26 cellular contexts compared by ENCODE assay signal in the genomic region with DNA sequence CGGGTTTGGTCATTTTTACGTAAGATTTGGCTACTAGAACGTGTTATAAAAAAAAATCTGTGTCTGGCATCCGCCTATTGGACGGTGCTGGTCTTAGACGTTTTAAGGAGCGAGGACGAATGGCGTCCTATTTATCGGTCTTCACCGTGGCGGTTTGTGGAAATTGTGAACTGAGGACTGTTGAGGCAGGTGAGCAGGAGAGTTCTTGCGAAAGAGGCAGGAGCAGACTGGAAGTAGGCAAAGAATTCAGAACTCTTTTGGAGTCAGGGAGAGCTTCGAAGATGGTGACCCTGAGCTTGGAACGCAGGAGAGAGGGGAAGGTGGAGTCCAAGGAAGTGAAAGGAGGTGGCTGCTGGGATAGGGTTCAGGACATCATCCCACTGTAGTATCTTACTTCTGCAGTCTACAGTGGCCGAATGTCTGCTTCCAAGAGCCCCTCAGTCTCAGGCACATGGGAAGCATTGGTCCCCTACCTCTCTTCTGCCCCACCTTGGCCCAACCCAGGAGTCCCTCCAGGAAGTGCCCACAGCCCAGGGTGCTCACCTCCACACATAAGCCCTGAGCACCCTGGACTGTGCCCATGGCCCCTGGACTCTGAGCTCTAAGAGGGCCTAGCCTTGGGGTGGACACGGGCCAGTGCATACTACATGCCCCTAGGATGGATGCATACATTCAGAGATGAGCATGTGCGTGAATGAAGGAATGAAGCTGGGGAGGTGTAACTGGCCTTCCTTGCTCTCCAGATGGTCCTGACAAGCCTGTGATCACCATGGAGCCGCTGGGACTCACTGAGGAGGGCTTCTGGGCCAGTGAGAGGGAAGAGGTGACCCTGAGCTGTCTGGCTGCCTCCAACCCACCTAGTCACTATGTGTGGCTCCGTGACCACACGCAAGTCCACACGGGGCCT. TPM values are rescaled to one million over a fixed set of nuclear protein-coding genes. Genes with fewer than 3 reads are reported as not detected.
DNase-seq lines count a peak whose midpoint lies in the region; ATAC-seq and TF ChIP-seq lines count a peak whose summit lies in the region.
"Had no signal": no experiment of that assay in that cellular context is flagged by ENCODE, and none has a peak within 500 bp of the region (broad histone marks: within the 10 kb centered on the region; RNA-seq: fewer than 3 reads in every experiment).

No MANE protein-coding gene starts in this region.

- H3K9me3 Mint-ChIP-seq in GM23338, result no peaks in the 10 kb centered on the region
- no peaks in the 10 kb centered on the region for H3K9me3 Mint-ChIP-seq in H9
- peaks cover 9% of the 10 kb centered on the region for H3K9me3 Mint-ChIP-seq in glutamatergic neuron (ENCODE audit: unreplicated experiment)
- H3K9me3 Mint-ChIP-seq in naive thymus-derived CD4-positive, alpha-beta T cell, result no peaks in the 10 kb centered on the region
- H3K9me3 Mint-ChIP-seq: CD4-positive, alpha-beta T cell; IgD-negative memory B cell had no signal

- H2BK5ac ChIP-seq in H9 (ENCODE audit: insufficient read length, low read length), result no peak overlapping the region
- no peak overlapping the region for H2BK5ac ChIP-seq in neuronal stem cell (ENCODE audit: low read length)

- no peak overlapping the region for H3K23ac ChIP-seq in H9 (ENCODE audit: insufficient read length, low read depth, low read length)
- no peak overlapping the region for H3K23ac ChIP-seq in neuronal stem cell (ENCODE audit: low read depth, low read length, poor library complexity)

- H2BK15ac ChIP-seq in H9 (ENCODE audit: low read depth, low read length), result no peak overlapping the region
- H2BK15ac ChIP-seq in neuronal stem cell (ENCODE audit: low read length), result no peak overlapping the region

- H3K36me3 Mint-ChIP-seq in GM23338 (ENCODE audit: low read depth) (no peaks in the 10 kb centered on the region; the same call in 2 of the 3 replicates), H9 (ENCODE audit: insufficient read depth in 1 of 3, low read depth in 3 of 3) (no peaks in the 10 kb centered on the region), glutamatergic neuron (ENCODE audit: unreplicated experiment) (peaks cover 4% of the 10 kb centered on the region)
- H3K36me3 Mint-ChIP-seq in naive thymus-derived CD4-positive, alpha-beta T cell, result peaks cover 0 to 4% (median 0%) of the 10 kb centered on the region in 5 donors
- H3K36me3 Mint-ChIP-seq: IgD-negative memory B cell had no signal

- no peak overlapping the region for H3T11ph ChIP-seq in H9 (ENCODE audit: low read length)

- no peak overlapping the region for H3K4me2 ChIP-seq in GM23338
- no peak overlapping the region for H3K4me2 ChIP-seq in H9 (ENCODE audit: insufficient read depth, insufficient read length, low read length)
- H3K4me2 ChIP-seq in neuronal stem cell (ENCODE audit: insufficient read depth, low read length, poor library complexity, severe bottlenecking), result no peak overlapping the region

- CTCF ChIA-PET in naive thymus-derived CD4-positive, alpha-beta T cell (lab: Charles Lee), result interaction anchor here (1.0 to 1.5 kb wide), 3 partner anchors 22 to 246 kb away, joined by 3 to 5 read pairs (median 3); no protein-coding TSS in a partner anchor

- H3K9ac ChIP-seq in H9 (ENCODE audit: extremely low read depth, insufficient read length, low read length) (no peak overlapping the region), neuronal stem cell (ENCODE audit: low read depth, low read length, poor library complexity) (no peak overlapping the region)
- H3K9ac ChIP-seq: BLaER1 had no signal

- H4K5ac ChIP-seq in H9 (ENCODE audit: insufficient read length, low read depth, low read length), result no peak overlapping the region

- H3K4ac ChIP-seq in H9 (ENCODE audit: low read depth, low read length), result no peak overlapping the region
- no peak overlapping the region for H3K4ac ChIP-seq in neuronal stem cell (ENCODE audit: low read length)

- H3K79me1 ChIP-seq in H9 (ENCODE audit: insufficient read depth, low read depth, low read length, poor library complexity, severe bottlenecking) (no peaks in the 10 kb centered on the region), neuronal stem cell (ENCODE audit: low read depth, low read length) (no peaks in the 10 kb centered on the region)

- H2BK120ac ChIP-seq in H9 (ENCODE audit: low read depth, low read length, poor library complexity, severe bottlenecking) (no peak overlapping the region), neuronal stem cell (ENCODE audit: low read depth, low read length) (no peak overlapping the region)

- H2BK20ac ChIP-seq in H9 (ENCODE audit: low read depth, low read length, poor library complexity, severe bottlenecking), result no peak overlapping the region

- H3K27ac Mint-ChIP-seq in GM23338, result peak overlapping the region; percentile 67; the same call in 1 of the 2 replicates
- peak overlapping the region in 2 of 3 experiments; percentile 34 to 56; a peak in 2 of 7 replicates for H3K27ac Mint-ChIP-seq in H9
- H3K27ac Mint-ChIP-seq in glutamatergic neuron (ENCODE audit: unreplicated experiment), result peak overlapping the region; percentile 9
- H3K27ac Mint-ChIP-seq in naive thymus-derived CD4-positive, alpha-beta T cell, result no peak overlapping the region
- H3K27ac Mint-ChIP-seq: CD4-positive, alpha-beta T cell had no signal

- H3K27ac ChIP-seq in GM23338 (ENCODE audit: low read depth) (no peak overlapping the region), H9 (ENCODE audit: insufficient read length, low read depth, low read length) (no peak overlapping the region), neuronal stem cell (replicated peaks; ENCODE audit: low read length) (peak overlapping the region; percentile 4)
- no peak overlapping the region for H3K27ac ChIP-seq in naive thymus-derived CD4-positive, alpha-beta T cell (ENCODE audit: low read depth, low read length)

- H3K27me3 ChIP-seq in GM23338 (ENCODE audit: insufficient read depth), result no peaks in the 10 kb centered on the region
- H3K27me3 ChIP-seq in H9 (ENCODE audit: insufficient read depth, low read length), result no peaks in the 10 kb centered on the region
- H3K27me3 ChIP-seq in neuronal stem cell (ENCODE audit: control insufficient read depth in 3 of 3, insufficient read depth in 3 of 3, low read depth in 1 of 3, low read length in 3 of 3), result no peaks in the 10 kb centered on the region
- H3K27me3 ChIP-seq in naive thymus-derived CD4-positive, alpha-beta T cell (ENCODE audit: control insufficient read depth in 2 of 2, insufficient read depth in 2 of 2, low read length in 2 of 2), result no peaks in the 10 kb centered on the region
- H3K27me3 ChIP-seq: BLaER1 had no signal

- no peak overlapping the region for H3K18ac ChIP-seq in H9 (ENCODE audit: insufficient read length, low read depth, low read length)
- peak overlapping the region; percentile 4 for H3K18ac ChIP-seq in neuronal stem cell (ENCODE audit: low read length)

- intact Hi-C loops in naive thymus-derived CD4-positive, alpha-beta T cell (cut with micrococcal nuclease), result no loop called here

- TF ChIP-seq CTCF in GM23338 (conservative IDR thresholded peaks at IDR 0.05; ENCODE audit: low read depth in 2 of 2), result no peak
- TF ChIP-seq CTCF in H9 (conservative IDR thresholded peaks at IDR 0.05), result no peak
- TF ChIP-seq CTCF in glutamatergic neuron (IDR thresholded peaks at IDR 0.05; ENCODE audit: partially characterized antibody, unreplicated experiment), result no peak

- no peak overlapping the region for H4K8ac ChIP-seq in H9 (replicated peaks; ENCODE audit: insufficient read length, low read depth, low read length)
- H4K8ac ChIP-seq in neuronal stem cell (ENCODE audit: low read depth, low read length), result no peak overlapping the region

- DNase-seq in GM23338 (ENCODE audit: low spot score), result no peak
- DNase-seq in H9, result no peak
- no peak for DNase-seq in glutamatergic neuron
- DNase-seq in neuronal stem cell (ENCODE audit: low spot score), result no peak
- no peak for DNase-seq in HPDE6-E6E7 (ENCODE audit: extremely low spot score)
- DNase-seq in naive thymus-derived CD4-positive, alpha-beta T cell, result no peak
- DNase-seq in DMS79 treated with DMSO at 0.1 percent for 48 hours (lab: John Stamatoyannopoulos, UW), result no peak
- DNase-seq: CD4-positive, alpha-beta T cell; COR-L47; DMS 273 treated with DMSO at 0.1 percent for 48 hours; DND-41; GOT3; MV-4-11; NCI-H1105 treated with DMSO at 0.1 percent for 48 hours; NCI-H1694; NCI-H2081; NCI-H2171; NCI-H345; NCI-H524; NCI-H774; NK-92 treated with Interleukin-12 subunit alpha and Interleukin-12 subunit beta, amount 100 ng/mL, for 24 hours; SHP77 treated with DMSO at 0.1 percent for 48 hours had no signal

- H3K4me3 ChIP-seq in GM23338, result no peak overlapping the region
- H3K4me3 ChIP-seq in neuronal stem cell (ENCODE audit: low read length in 2 of 2), result no peak overlapping the region
- H3K4me3 ChIP-seq in naive thymus-derived CD4-positive, alpha-beta T cell (ENCODE audit: low read length), result no peak overlapping the region
- H3K4me3 ChIP-seq: BLaER1 had no signal

- no peaks in the 10 kb centered on the region for H3K36me3 ChIP-seq in GM23338 (ENCODE audit: insufficient read depth)
- no peaks in the 10 kb centered on the region for H3K36me3 ChIP-seq in neuronal stem cell (replicated peaks in 1 of 2; ENCODE audit: control insufficient read depth in 2 of 2, insufficient read depth in 2 of 2, low read length in 2 of 2)
- no peaks in the 10 kb centered on the region for H3K36me3 ChIP-seq in naive thymus-derived CD4-positive, alpha-beta T cell (ENCODE audit: control insufficient read depth in 2 of 3, insufficient read depth in 3 of 3, low read length in 3 of 3)
- H3K36me3 ChIP-seq: BLaER1 had no signal

- H4K91ac ChIP-seq in H9 (ENCODE audit: insufficient read length, low read depth, low read length) (no peak overlapping the region), neuronal stem cell (ENCODE audit: low read depth, low read length, poor library complexity) (peak overlapping the region; percentile 76)

- H2AK5ac ChIP-seq in H9 (ENCODE audit: insufficient read length, low read length), result no peak overlapping the region
- H2AK5ac ChIP-seq in neuronal stem cell (ENCODE audit: low read depth, low read length), result peak overlapping the region; percentile 12

- H3K9me3 ChIP-seq in H9 (ENCODE audit: control insufficient read depth, low read depth, low read length), result no peaks in the 10 kb centered on the region
- H3K9me3 ChIP-seq in neuronal stem cell (replicated peaks in 1 of 2; ENCODE audit: control insufficient read depth in 2 of 2, insufficient read depth in 1 of 2, low read depth in 1 of 2, low read length in 2 of 2), result no peaks in the 10 kb centered on the region
- no peaks in the 10 kb centered on the region for H3K9me3 ChIP-seq in naive thymus-derived CD4-positive, alpha-beta T cell (ENCODE audit: control insufficient read depth in 2 of 3, low read length in 3 of 3)
- H3K9me3 ChIP-seq: BLaER1 had no signal

- H3K56ac ChIP-seq in H9 (ENCODE audit: insufficient read length, low read depth, low read length), result no peak overlapping the region

- no peak overlapping the region for H2AFZ ChIP-seq in GM23338
- H2AFZ ChIP-seq in H9 (ENCODE audit: low read length), result no peak overlapping the region
- H2AFZ ChIP-seq in neuronal stem cell (ENCODE audit: low read length), result no peak overlapping the region

- no peak overlapping the region for H3K4me3 Mint-ChIP-seq in GM23338
- no peak overlapping the region for H3K4me3 Mint-ChIP-seq in H9
- peak overlapping the region; percentile 12 for H3K4me3 Mint-ChIP-seq in glutamatergic neuron (ENCODE audit: unreplicated experiment)
- no peak overlapping the region for H3K4me3 Mint-ChIP-seq in naive thymus-derived CD4-positive, alpha-beta T cell
- H3K4me3 Mint-ChIP-seq: CD4-positive, alpha-beta T cell had no signal

- H3K4me1 Mint-ChIP-seq in GM23338 (peaks cover 9% of the 10 kb centered on the region), H9 (peaks cover 8 to 19% of the 10 kb centered on the region in 2 experiments), glutamatergic neuron (ENCODE audit: low read depth, unreplicated experiment) (peaks cover 5% of the 10 kb centered on the region)
- no peaks in the 10 kb centered on the region for H3K4me1 Mint-ChIP-seq in naive thymus-derived CD4-positive, alpha-beta T cell

- H3K9me2 ChIP-seq in GM23338 (ENCODE audit: insufficient read depth), result no peaks in the 10 kb centered on the region

- H3K4me1 ChIP-seq in GM23338 (ENCODE audit: insufficient read depth) (no peaks in the 10 kb centered on the region), H9 (ENCODE audit: insufficient read depth, low read length) (no peaks in the 10 kb centered on the region), neuronal stem cell (ENCODE audit: control insufficient read depth in 2 of 2, insufficient read depth in 1 of 2, low read depth in 1 of 2, low read length in 2 of 2) (peaks cover 0 to 7% of the 10 kb centered on the region in 2 donors)
- no peaks in the 10 kb centered on the region for H3K4me1 ChIP-seq in naive thymus-derived CD4-positive, alpha-beta T cell (ENCODE audit: control insufficient read depth in 2 of 2, insufficient read depth in 2 of 2, low read length in 2 of 2)

- ATAC-seq in GM23338, result no peak
- no peak for ATAC-seq in naive thymus-derived CD4-positive, alpha-beta T cell
- no peak for ATAC-seq in esophagus mucosa
- ATAC-seq: HCT116 had no signal

- WGBS in H9 (ENCODE audit: extremely low coverage, insufficient read length, low lambda C conversion rate), result no CpG with 5 or more reads among the region's 22 CpGs
- WGBS in neuronal stem cell (ENCODE audit: extremely low coverage in 2 of 2, insufficient read length in 2 of 2, insufficient replicate concordance in 1 of 2), 2 donors, result no CpG with 5 or more reads among the region's 22 CpGs

- H3F3A ChIP-seq in GM23338 (replicated peaks; ENCODE audit: low read depth), result no peaks in the 10 kb centered on the region

- H3K79me2 ChIP-seq in GM23338 (replicated peaks; ENCODE audit: insufficient read depth) (no peaks in the 10 kb centered on the region), H9 (ENCODE audit: insufficient read depth, low read length) (no peaks in the 10 kb centered on the region)

- H3K23me2 ChIP-seq in H9 (ENCODE audit: insufficient read length, low read depth, low read length, poor library complexity, severe bottlenecking), result no peaks in the 10 kb centered on the region

- H3K14ac ChIP-seq in H9 (ENCODE audit: insufficient read depth, low read length), result no peak overlapping the region
- H3K14ac ChIP-seq in neuronal stem cell (ENCODE audit: low read length), result no peak overlapping the region

- H2BK12ac ChIP-seq in H9 (ENCODE audit: insufficient read length, low read depth, low read length) (no peak overlapping the region), neuronal stem cell (ENCODE audit: low read length) (no peak overlapping the region)

- H4K20me1 ChIP-seq in GM23338 (replicated peaks; ENCODE audit: insufficient read depth), result no peaks in the 10 kb centered on the region
- H4K20me1 ChIP-seq in H9 (ENCODE audit: control insufficient read depth, insufficient read depth, insufficient read length), result no peaks in the 10 kb centered on the region
- H4K20me1 ChIP-seq: BLaER1 had no signal

- POLR2A ChIA-PET in naive thymus-derived CD4-positive, alpha-beta T cell (lab: Charles Lee), result no interaction called here

- H3K27me3 Mint-ChIP-seq in GM23338 (ENCODE audit: insufficient read depth, low read depth, poor library complexity) (peaks cover 3% of the 10 kb centered on the region), H9 (ENCODE audit: low read depth) (no peaks in the 10 kb centered on the region; the same call in 1 of the 2 replicates), glutamatergic neuron (ENCODE audit: unreplicated experiment) (peaks cover 10% of the 10 kb centered on the region)
- H3K27me3 Mint-ChIP-seq in naive thymus-derived CD4-positive, alpha-beta T cell, result peaks cover 0 to 6% (median 4%) of the 10 kb centered on the region in 5 donors
- H3K27me3 Mint-ChIP-seq: CD4-positive, alpha-beta T cell had no signal

RNA-seq across cellular contexts. Expression of a gene that starts 3.7 kb away (rescaled TPM):
- not detected in 2 replicates for total RNA-seq in GM23338 (2014; rRNA removed; shearing (Covaris generic))
- 0.59 and 0.63 TPM in 2 replicates for polyA plus RNA-seq in GM23338 (2016; fragmentation: Nextera tagmentation; extraction: Ambion mirVana)
- total RNA-seq in H9 (2021) (not detected in 2 replicates), glutamatergic neuron (ENCODE audit: unreplicated experiment) (not detected), esophagus mucosa (not detected)
- polyA plus RNA-seq in neuronal stem cell (2013, experiment 1 of 2), result not detected
- not detected for polyA plus RNA-seq in neuronal stem cell (2013, experiment 2 of 2)
- not detected for total RNA-seq in naive thymus-derived CD4-positive, alpha-beta T cell
- polyA plus RNA-seq in naive thymus-derived CD4-positive, alpha-beta T cell, result not detected
- total RNA-seq: CD4-positive, alpha-beta T cell had no signal
- polyA plus RNA-seq: IgD-negative memory B cell had no signal

RNA-seq across cellular contexts. Expression of a gene that starts 45.2 kb away (rescaled TPM):
- 20.7 and 23.6 TPM in 2 replicates for total RNA-seq in GM23338 (2014; rRNA removed; shearing (Covaris generic))
- polyA plus RNA-seq in GM23338 (2016; fragmentation: Nextera tagmentation; extraction: Ambion mirVana), result 20.6 and 21.2 TPM in 2 replicates
- total RNA-seq in H9 (2021) (6.9 and 7.4 TPM in 2 replicates), glutamatergic neuron (ENCODE audit: unreplicated experiment) (11.3 TPM), esophagus mucosa (not detected)
- polyA plus RNA-seq in neuronal stem cell (2013, experiment 1 of 2), result 7.2 TPM
- 7.3 TPM for polyA plus RNA-seq in neuronal stem cell (2013, experiment 2 of 2)
- total RNA-seq in naive thymus-derived CD4-positive, alpha-beta T cell, result under 1 TPM in 1 of 5 experiments, not detected in 4; 0.05 TPM
- polyA plus RNA-seq in naive thymus-derived CD4-positive, alpha-beta T cell, result under 1 TPM in 1 of 2 donors, not detected in 1; 0.02 TPM
- total RNA-seq: CD4-positive, alpha-beta T cell had no signal

RNA-seq across cellular contexts. Expression of a gene that starts 46.5 kb away (rescaled TPM):
- total RNA-seq in GM23338 (2014; rRNA removed; shearing (Covaris generic)), result 24.1 and 35.8 TPM in 2 replicates
- polyA plus RNA-seq in GM23338 (2016; fragmentation: Nextera tagmentation; extraction: Ambion mirVana), result 12.0 and 15.8 TPM in 2 replicates
- total RNA-seq in H9 (2021) (20.0 and 26.9 TPM in 2 replicates), glutamatergic neuron (ENCODE audit: unreplicated experiment) (12.6 TPM), esophagus mucosa (5.3 TPM)
- polyA plus RNA-seq in neuronal stem cell (2013, experiment 1 of 2), result 16.9 TPM
- 18.4 TPM for polyA plus RNA-seq in neuronal stem cell (2013, experiment 2 of 2)
- 10 to 100 TPM in 2 of 5 experiments, 1 to 10 TPM in 3; 4.6 to 15.3 (median 9.3) TPM for total RNA-seq in naive thymus-derived CD4-positive, alpha-beta T cell
- 10 to 100 TPM in 1 of 2 donors, 1 to 10 TPM in 1; 9.6 to 14.1 TPM for polyA plus RNA-seq in naive thymus-derived CD4-positive, alpha-beta T cell

Comparison
In these comparisons a context has a peak if more than half of its experiments do, and no peak if none do; other contexts are left out.
1. H3K27ac Mint-ChIP-seq: peak in GM23338 (single experiment), H9 (2 of 3) and glutamatergic neuron (single experiment); none in naive thymus-derived CD4-positive, alpha-beta T cell (0 of 9).